In genomic region chr4:38957947-38958346, GRCh38 we compare ENCODE assay signal across 8 cellular contexts.
"Had no signal": no experiment of that assay in that cellular context is flagged by ENCODE, and none has a peak within 500 bp of the region (broad histone marks: within the 10 kb centered on the region; RNA-seq: fewer than 3 reads in every experiment).

No MANE protein-coding gene starts in this region.

- H3K4me3 ChIP-seq: lung, SK-N-MC, skin epidermis, thyroid gland had no signal

- H3K36me3 Mint-ChIP-seq: T-cell, WTC11 had no signal

- H3K27me3 Mint-ChIP-seq: T-cell had no signal

- DNase-seq: foreskin keratinocyte, left colon, T-cell, thyroid gland had no signal

- H3K36me3 ChIP-seq: thyroid gland had no signal

- H3K27me3 ChIP-seq: thyroid gland had no signal

- H3K9me3 ChIP-seq: thyroid gland had no signal

- H3K4me3 Mint-ChIP-seq: T-cell, WTC11 had no signal

- H3K27ac ChIP-seq: foreskin keratinocyte, SK-N-MC, skin epidermis, thyroid gland had no signal

- H3K27ac Mint-ChIP-seq: T-cell, WTC11 had no signal

- H3K4me1 ChIP-seq: foreskin keratinocyte, thyroid gland had no signal
